In the genomic region with DNA sequence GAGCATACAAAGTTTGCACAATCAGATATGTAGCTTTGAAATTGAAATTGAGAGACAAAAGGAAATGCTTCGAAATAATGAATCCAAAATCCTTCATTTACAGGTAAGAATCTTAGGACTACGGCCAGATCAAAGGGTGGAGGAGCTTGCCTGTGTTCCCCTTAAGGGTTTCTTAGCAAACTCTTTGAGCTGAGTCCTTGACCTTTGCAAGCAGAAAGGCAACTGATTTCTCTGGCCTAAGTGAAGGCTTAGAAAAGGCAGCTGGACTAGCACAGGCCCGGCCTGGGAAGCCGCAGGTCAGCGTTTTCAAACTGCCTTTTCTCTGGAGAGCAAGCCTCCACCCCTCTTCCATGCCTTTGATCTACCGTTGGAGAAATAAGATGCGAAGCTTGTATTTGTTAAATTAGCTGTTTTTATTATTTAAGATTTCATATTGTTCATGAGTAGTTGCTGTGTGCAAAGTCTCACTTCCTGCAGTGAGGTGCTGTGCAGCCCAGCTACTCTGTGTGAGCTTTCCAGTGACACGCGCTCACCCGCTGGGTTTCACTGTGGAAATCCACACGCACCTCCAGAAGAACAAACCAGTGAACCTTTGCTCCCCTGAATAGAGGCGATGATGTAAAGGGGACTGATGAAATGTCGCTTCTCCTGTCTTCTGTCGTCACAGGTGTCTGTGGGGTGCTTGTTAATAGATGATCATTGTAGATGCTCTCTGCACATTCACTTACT, we compare ENCODE assay signal across 26 cellular contexts. TPM values are rescaled to one million over a fixed set of nuclear protein-coding genes. Genes with fewer than 3 reads are reported as not detected.
A peak's percentile ranks its signal among the peaks of the same experiment; 100 is the strongest.
DNase-seq lines count a peak whose midpoint lies in the region; ATAC-seq, FAIRE-seq and TF ChIP-seq lines count a peak whose summit lies in the region.
"Had no signal": no experiment of that assay in that cellular context is flagged by ENCODE, and none has a peak within 500 bp of the region (broad histone marks: within the 10 kb centered on the region; RNA-seq: fewer than 3 reads in every experiment).

No MANE protein-coding gene starts in this region.

- ATAC-seq in GM12878 = no peak
- no peak for ATAC-seq in psoas muscle
- no peak for ATAC-seq in HG03159 (IDR thresholded peaks at IDR 0.05; ENCODE audit: unreplicated experiment)
- ATAC-seq: activated CD8-positive, alpha-beta T cell treated with anti-CD3 and anti-CD28 coated beads, Interleukin-2, amount 10 ng/mL, durations not matched to agents 7 days and 5 days; esophagus mucosa; heart left ventricle; natural killer cell; stimulated activated naive CD8-positive, alpha-beta T cell treated with anti-CD3 and anti-CD28 coated beads, Interleukin-15, Interleukin-2, amounts not matched to agents 100 U/mL and 50 U/mL, for 24 hours; T-helper 17 cell had no signal

- in situ Hi-C loops in GM12878 (cut with MboI) = no loop called here

- no peak overlapping the region for H3K9ac ChIP-seq in GM12878 (ENCODE audit: control insufficient read depth, insufficient read depth, low read length)
- H3K9ac ChIP-seq: SK-N-SH had no signal

- H3K27me3 ChIP-seq in GM12878 (replicated peaks in 1 of 2; ENCODE audit: control insufficient read depth in 2 of 2, insufficient read depth in 2 of 2, low read length in 1 of 2) = no peaks in the 10 kb centered on the region
- no peaks in the 10 kb centered on the region for H3K27me3 ChIP-seq in osteoblast (ENCODE audit: insufficient read depth, low read length)
- H3K27me3 ChIP-seq in psoas muscle (ENCODE audit: insufficient read depth in 3 of 3, low read length in 2 of 3) = no peaks in the 10 kb centered on the region
- H3K27me3 ChIP-seq in spleen (replicated peaks in 1 of 7) = no peaks in the 10 kb centered on the region
- H3K27me3 ChIP-seq: heart left ventricle had no signal

- H3K4me3 ChIP-seq in GM12878 (no peak overlapping the region), osteoblast (ENCODE audit: insufficient read depth, low read length) (no peak overlapping the region), psoas muscle (no peak overlapping the region), spleen (no peak overlapping the region)
- H3K4me3 ChIP-seq: heart left ventricle, PC-9 had no signal

- H3K27me3 Mint-ChIP-seq in activated CD4-positive, alpha-beta memory T cell treated with anti-CD3 and anti-CD28 coated beads for 36 hours = no peaks in the 10 kb centered on the region
- no peaks in the 10 kb centered on the region for H3K27me3 Mint-ChIP-seq in activated CD4-positive, alpha-beta memory T cell treated with anti-CD3 and anti-CD28 coated beads, Interleukin-2, amount 10 ng/mL, durations not matched to agents 7 days and 5 days
- H3K27me3 Mint-ChIP-seq: brain, T-helper 17 cell had no signal

- TF ChIP-seq RAD21 in GM12878 (IDR thresholded peaks at IDR 0.05; ENCODE audit: insufficient read depth, low read depth, low read length) = no peak

- SMC1A ChIA-PET in GM12878 (lab: Charles Lee; ENCODE audit: uncharacterized antibody, unreplicated experiment) = interaction anchor here (0.6 to 2.0 kb wide), 6 partner anchors 75 to 232 kb away, joined by 4 to 8 read pairs (median 6); no protein-coding TSS in a partner anchor

- H3K9me3 ChIP-seq in GM12878 (replicated peaks; ENCODE audit: control insufficient read depth, insufficient read depth, low read length) (no peaks in the 10 kb centered on the region), osteoblast (ENCODE audit: low read depth, low read length) (no peaks in the 10 kb centered on the region), psoas muscle (no peaks in the 10 kb centered on the region), spleen (no peaks in the 10 kb centered on the region)
- H3K9me3 ChIP-seq: heart left ventricle, SK-N-SH had no signal

- no peak overlapping the region for H3K4me3 Mint-ChIP-seq in activated CD4-positive, alpha-beta memory T cell treated with anti-CD3 and anti-CD28 coated beads for 36 hours
- no peak overlapping the region for H3K4me3 Mint-ChIP-seq in activated CD4-positive, alpha-beta memory T cell treated with anti-CD3 and anti-CD28 coated beads, Interleukin-2, amount 10 ng/mL, durations not matched to agents 7 days and 5 days
- H3K4me3 Mint-ChIP-seq: activated CD8-positive, alpha-beta T cell treated with anti-CD3 and anti-CD28 coated beads, Interleukin-2, amount 10 ng/mL, durations not matched to agents 7 days and 5 days; brain; CD14-positive monocyte; natural killer cell; T-helper 17 cell had no signal

- H3K4me2 ChIP-seq in GM12878 (ENCODE audit: control insufficient read depth, insufficient read depth) (no peak overlapping the region), osteoblast (ENCODE audit: insufficient read depth, low read length) (no peak overlapping the region)
- H3K4me2 ChIP-seq: PC-9, SK-N-SH had no signal

- intact Hi-C loops in activated CD4-positive, alpha-beta memory T cell treated with anti-CD3 and anti-CD28 coated beads for 36 hours (cut with micrococcal nuclease) = no loop called here
- intact Hi-C loops in GM12878 (cut with micrococcal nuclease; ENCODE audit: unreplicated experiment) = no loop called here
- intact Hi-C loops in psoas muscle (cut with DNase I) = no loop called here
- intact Hi-C loops in spleen (cut with DNase I; ENCODE audit: low total_unique reads) = loop anchor here (10.0 kb wide), 1 partner anchor 123 kb away; the partner anchor contains the start of gene TRAF3

- peak overlapping the region; percentile 26 for H3K27ac Mint-ChIP-seq in activated CD4-positive, alpha-beta memory T cell treated with anti-CD3 and anti-CD28 coated beads for 36 hours
- H3K27ac Mint-ChIP-seq in activated CD4-positive, alpha-beta memory T cell treated with anti-CD3 and anti-CD28 coated beads, Interleukin-2, amount 10 ng/mL, durations not matched to agents 7 days and 5 days = no peak overlapping the region
- H3K27ac Mint-ChIP-seq: activated CD8-positive, alpha-beta T cell treated with anti-CD3 and anti-CD28 coated beads, Interleukin-2, amount 10 ng/mL, durations not matched to agents 7 days and 5 days; natural killer cell had no signal

- POLR2A ChIA-PET in activated CD4-positive, alpha-beta memory T cell treated with anti-CD3 and anti-CD28 coated beads for 36 hours (lab: Charles Lee) = no interaction called here
- POLR2A ChIA-PET in activated CD4-positive, alpha-beta memory T cell treated with anti-CD3 and anti-CD28 coated beads, Interleukin-2, amount 10 ng/mL, durations not matched to agents 7 days and 5 days (lab: Charles Lee) = interaction anchor here (1.1 to 1.4 kb wide), 2 partner anchors 10 to 18 kb away, joined by 3 to 4 read pairs; no protein-coding TSS in a partner anchor
- POLR2A ChIA-PET in GM12878 (lab: Charles Lee) = interaction anchor here (0.6 to 1.1 kb wide), 5 partner anchors 62 to 189 kb away, joined by 3 to 5 read pairs (median 3); no protein-coding TSS in a partner anchor

- H3K9me3 Mint-ChIP-seq in activated CD4-positive, alpha-beta memory T cell treated with anti-CD3 and anti-CD28 coated beads for 36 hours = no peaks in the 10 kb centered on the region
- H3K9me3 Mint-ChIP-seq in activated CD4-positive, alpha-beta memory T cell treated with anti-CD3 and anti-CD28 coated beads, Interleukin-2, amount 10 ng/mL, durations not matched to agents 7 days and 5 days = no peaks in the 10 kb centered on the region
- H3K9me3 Mint-ChIP-seq: brain, CD14-positive monocyte, natural killer cell had no signal

- TF ChIP-seq CTCF in GM12878 (IDR thresholded peaks at IDR 0.05 in 2 of 3, conservative IDR thresholded peaks at IDR 0.05 in 1 of 3; ENCODE audit: control insufficient read depth in 2 of 3, extremely low read depth in 1 of 3, insufficient read depth in 1 of 3, low read depth in 3 of 3, low read length in 3 of 3) (no peak), osteoblast (IDR thresholded peaks at IDR 0.05; ENCODE audit: extremely low read depth, low read depth, low read length) (no peak), psoas muscle (IDR thresholded peaks at IDR 0.05) (no peak), spleen (IDR thresholded peaks at IDR 0.05 in 8 of 11, conservative IDR thresholded peaks at IDR 0.05 in 3 of 11) (no peak)

- H3K4me1 Mint-ChIP-seq in activated CD4-positive, alpha-beta memory T cell treated with anti-CD3 and anti-CD28 coated beads for 36 hours (ENCODE audit: low read depth) = peaks cover 18% of the 10 kb centered on the region
- H3K4me1 Mint-ChIP-seq in activated CD4-positive, alpha-beta memory T cell treated with anti-CD3 and anti-CD28 coated beads, Interleukin-2, amount 10 ng/mL, durations not matched to agents 7 days and 5 days = peaks cover 19% of the 10 kb centered on the region
- H3K4me1 Mint-ChIP-seq: brain had no signal

- DNase-seq in activated CD4-positive, alpha-beta memory T cell treated with anti-CD3 and anti-CD28 coated beads for 36 hours = no peak
- DNase-seq in activated CD4-positive, alpha-beta memory T cell treated with anti-CD3 and anti-CD28 coated beads, Interleukin-2, amount 10 ng/mL, durations not matched to agents 7 days and 5 days = no peak
- DNase-seq in GM12878 (ENCODE audit: low read depth, low spot score) (no peak), osteoblast (ENCODE audit: insufficient read length, low spot score, missing footprints) (peak; percentile 38), psoas muscle (no peak), spleen (no peak)
- DNase-seq: activated CD4-positive, CD25-positive, alpha-beta regulatory T cell treated with anti-CD3 and anti-CD28 coated beads, Interleukin-2, amount 50 U/mL, for 72 hours; activated CD8-positive, alpha-beta T cell treated with anti-CD3 and anti-CD28 coated beads, Interleukin-2, amount 10 ng/mL, durations not matched to agents 7 days and 5 days; cerebellar nuclear complex; heart left ventricle; kidney; natural killer cell; NCI-H226; NCI-H526 treated with DMSO at 0.1 percent for 48 hours; PC-9; SK-N-SH; stimulated activated naive CD8-positive, alpha-beta T cell treated with anti-CD3 and anti-CD28 coated beads, Interleukin-15, Interleukin-2, amounts not matched to agents 100 U/mL and 50 U/mL, for 24 hours; T-helper 17 cell had no signal

- no peaks in the 10 kb centered on the region for H4K20me1 ChIP-seq in GM12878 (ENCODE audit: control insufficient read depth, insufficient read depth)
- H4K20me1 ChIP-seq in osteoblast (ENCODE audit: insufficient read depth, low read length) = peaks cover 3% of the 10 kb centered on the region

- H3K36me3 ChIP-seq in GM12878 (ENCODE audit: control insufficient read depth in 2 of 2, insufficient read depth in 2 of 2, low read length in 1 of 2) (peaks cover 19 to 26% of the 10 kb centered on the region in 2 experiments), osteoblast (ENCODE audit: insufficient read depth, low read length) (peaks cover 26% of the 10 kb centered on the region), psoas muscle (ENCODE audit: insufficient read depth in 1 of 2, low read depth in 1 of 2) (peaks cover 0 to 23% of the 10 kb centered on the region in 2 donors), spleen (peaks cover 3 to 95% (median 55%) of the 10 kb centered on the region in 6 donors)

- no peak for TF ChIP-seq EP300 in GM12878 (IDR thresholded peaks at IDR 0.05; ENCODE audit: borderline replicate concordance in 1 of 2, control insufficient read depth in 1 of 2, low read depth in 2 of 2, low read length in 2 of 2)

- FAIRE-seq in GM12878 (lab: Jason Lieb, UNC) = no peak
- FAIRE-seq: D721Med, kidney had no signal

- CTCF ChIA-PET in activated CD4-positive, alpha-beta memory T cell treated with anti-CD3 and anti-CD28 coated beads for 36 hours (lab: Charles Lee) = interaction anchor here (0.8 to 1.4 kb wide), 2 partner anchors 79 to 202 kb away, joined by 3 to 8 read pairs; no protein-coding TSS in a partner anchor
- CTCF ChIA-PET in activated CD4-positive, alpha-beta memory T cell treated with anti-CD3 and anti-CD28 coated beads, Interleukin-2, amount 10 ng/mL, durations not matched to agents 7 days and 5 days (lab: Charles Lee) = interaction anchor here (0.6 to 1.7 kb wide), 3 partner anchors 203 to 403 kb away, joined by 3 to 5 read pairs (median 4); no protein-coding TSS in a partner anchor
- CTCF ChIA-PET in GM12878 (lab: Yijun Ruan, JAX) = interaction anchor here (1.1 to 2.0 kb wide), 3 partner anchors 123 to 203 kb away, joined by 3 to 14 read pairs (median 3); no protein-coding TSS in a partner anchor

- no TSS peak for BruUV-seq in GM12878 (replicated peaks; lab: Mats Ljungman, UMichigan)

- TF ChIP-seq POLR2A in GM19193 (IDR thresholded peaks at IDR 0.05; ENCODE audit: extremely low read depth, insufficient read depth, insufficient read length) (peak; percentile 19), GM12878 (IDR thresholded peaks at IDR 0.05; ENCODE audit: low read depth, low read length) (no peak), spleen (IDR thresholded peaks at IDR 0.05) (no peak)

- H3K27ac ChIP-seq in GM12878 (ENCODE audit: control insufficient read depth, insufficient read depth) (peak overlapping the region; percentile 79; the same call in 1 of the 2 replicates), osteoblast (ENCODE audit: low read depth, low read length) (no peak overlapping the region), psoas muscle (no peak overlapping the region), spleen (peak overlapping the region in 2 of 8 donors; percentile 6 to 77)
- H3K27ac ChIP-seq: heart left ventricle, HL-60, PC-9 had no signal

- WGBS in GM12878 (ENCODE audit: insufficient coverage, insufficient replicate concordance, low lambda C conversion rate, missing lambda C conversion rate) = 94% methylated on average over 14 of the region's 14 CpGs
- WGBS in psoas muscle, 3 donors = 93 to 94% (median 94%) methylated on average over 14 of the region's 14 CpGs
- 90 to 92% (median 92%) methylated on average over 14 of the region's 14 CpGs for whole genome bisulfite sequencing in spleen, 5 donors

- H3K4me1 ChIP-seq in GM12878 (ENCODE audit: control insufficient read depth, insufficient read depth, low read length) (peaks cover 58% of the 10 kb centered on the region), osteoblast (ENCODE audit: insufficient read depth, low read length) (peaks cover 12% of the 10 kb centered on the region), psoas muscle (no peaks in the 10 kb centered on the region), spleen (peaks cover 8 to 54% (median 42%) of the 10 kb centered on the region in 6 donors)

- H3K79me2 ChIP-seq in GM12878 (ENCODE audit: control insufficient read depth, insufficient read depth, low read length) (peaks cover 19% of the 10 kb centered on the region), osteoblast (ENCODE audit: insufficient read depth, low read length) (no peaks in the 10 kb centered on the region)

- peaks cover 48% of the 10 kb centered on the region for H3K36me3 Mint-ChIP-seq in activated CD4-positive, alpha-beta memory T cell treated with anti-CD3 and anti-CD28 coated beads for 36 hours
- peaks cover 39% of the 10 kb centered on the region for H3K36me3 Mint-ChIP-seq in activated CD4-positive, alpha-beta memory T cell treated with anti-CD3 and anti-CD28 coated beads, Interleukin-2, amount 10 ng/mL, durations not matched to agents 7 days and 5 days (ENCODE audit: low read depth)
- H3K36me3 Mint-ChIP-seq: natural killer cell had no signal

- no peak overlapping the region for H2AFZ ChIP-seq in GM12878 (ENCODE audit: control insufficient read depth, low read depth, low read length)
- H2AFZ ChIP-seq in osteoblast (ENCODE audit: low read length) = no peak overlapping the region
- H2AFZ ChIP-seq: PC-9 had no signal

- RAD21 ChIA-PET in GM12878 (lab: Charles Lee; ENCODE audit: unreplicated experiment) = interaction anchor here (1.2 to 1.5 kb wide), 3 partner anchors 77 to 203 kb away, joined by 3 to 13 read pairs (median 3); no protein-coding TSS in a partner anchor

RNA-seq across cellular contexts. Expression of gene AMN, which starts 25.0 kb away (rescaled TPM):
- under 1 TPM in 1 of 2 experiments, not detected in 1; 0.17 TPM for total RNA-seq in activated CD4-positive, alpha-beta memory T cell treated with anti-CD3 and anti-CD28 coated beads for 36 hours
- under 1 TPM; 0.20 to 0.23 TPM for total RNA-seq in activated CD4-positive, alpha-beta memory T cell treated with anti-CD3 and anti-CD28 coated beads, Interleukin-2, amount 10 ng/mL, durations not matched to agents 7 days and 5 days
- total RNA-seq in GM12878 (2013; cell fraction: nucleolus; rRNA removed) = 2.7 TPM in 2 replicates
- total RNA-seq in GM12878 (2014; rRNA removed) = 0.11 and 0.17 TPM in 2 replicates
- total RNA-seq in GM12878 (2014; rRNA removed; fragmentation: Illumina TruSeq; extraction: Trizol) = not detected in 2 replicates
- total RNA-seq in GM12878 (2021) = 0.33 and 0.82 TPM in 2 replicates
- polyA plus RNA-seq in GM12878 (2011; ENCODE audit: low read depth) = not detected
- 0.04 and 0.10 TPM in 2 replicates for polyA plus RNA-seq in GM12878 (2011; rRNA removed)
- 0.07 and 0.22 TPM in 2 replicates for polyA plus RNA-seq in GM12878 (2011; cell fraction: cytosol; rRNA removed)
- polyA plus RNA-seq in GM12878 (2011; cell fraction: nucleus; rRNA removed) = 2.1 and 2.7 TPM in 2 replicates
- 0.26 and 0.45 TPM in 2 replicates for polyA plus RNA-seq in GM12878 (2012)
- 0.03 TPM in 1 of 2 replicates, not detected in the other for polyA plus RNA-seq in GM12878 (2014; fragmentation: Illumina TruSeq; extraction: Trizol)
- not detected for polyA plus RNA-seq in GM12878 (2014; fragmentation: Nextera tagmentation; extraction: Ambion mirVana)
- polyA plus RNA-seq in GM12878 (2014; rRNA removed) = 0.24 TPM in 1 of 2 replicates, not detected in the other
- not detected for polyA plus RNA-seq in GM12878 (2016; fragmentation: Nextera tagmentation; extraction: Ambion mirVana)
- 0.21 TPM in 1 of 2 replicates, not detected in the other for polyA minus RNA-seq in GM12878 (2011; rRNA and poly(A)+ RNA removed)
- not detected in 2 replicates for polyA minus RNA-seq in GM12878 (2011; cell fraction: cytosol; rRNA and poly(A)+ RNA removed)
- polyA minus RNA-seq in GM12878 (2011; cell fraction: nucleus; rRNA and poly(A)+ RNA removed) = 0.36 and 0.48 TPM in 2 replicates
- under 0.01 and 0.29 TPM in 2 replicates for total RNA-seq in osteoblast
- total RNA-seq in psoas muscle = not detected
- under 1 TPM; 0.18 to 0.19 (median 0.18) TPM for polyA plus RNA-seq in psoas muscle
- total RNA-seq in spleen = 1 to 10 TPM in 6 of 7 donors, under 1 TPM in 1; 0.65 to 3.0 (median 2.4) TPM
- polyA plus RNA-seq in spleen = 1 to 10 TPM; 1.6 to 2.2 (median 2.1) TPM
- total RNA-seq: LHCN-M2 had no signal
- polyA plus RNA-seq: CD14-positive monocyte had no signal
